29 cellular contexts compared by ENCODE assay signal in genomic region chr15:70273808-70274207, GRCh38.
"Had no signal": no experiment of that assay in that cellular context is flagged by ENCODE, and none has a peak within 500 bp of the region (broad histone marks: within the 10 kb centered on the region; RNA-seq: fewer than 3 reads in every experiment).

No MANE protein-coding gene starts in this region.

- ATAC-seq: left lung, mucosa of descending colon, pancreas, SK-N-SH treated with all-trans-retinoic acid at 6 μM for 48 hours, T-helper 17 cell had no signal

- H3K36me3 ChIP-seq: breast epithelium, esophagus squamous epithelium, left lung, pancreas, prostate gland, sigmoid colon, transverse colon, WERI-Rb-1 had no signal

- H3K27ac Mint-ChIP-seq: activated T-helper 2 cell treated with anti-CD3 and anti-CD28 coated beads, Interferon-gamma antibody, Interleukin-2, Interleukin-4, amounts not matched to agents 10 μg/mL and 5 μg/mL and 100 μg/mL, durations not matched to agents 14 hours and 24 hours and 36 hours; nephron progenitor cell; stimulated activated naive B cell treated with anti-CD40 and anti-IgM and Interleukin-4, amounts not matched to agents 10 μg/mL and 1 μg/mL and 100 μg/mL, for 72 hours; T-helper 17 cell had no signal

- H3K27ac ChIP-seq: breast epithelium, epithelial cell of prostate, esophagus squamous epithelium, left lung, pancreas, prostate gland, sigmoid colon, testis, transverse colon, WERI-Rb-1 had no signal

- DNase-seq: activated CD4-positive, alpha-beta T cell treated with anti-CD3 and anti-CD28 coated beads for 48 hours; activated CD4-positive, alpha-beta T cell treated with anti-CD3 and anti-CD28 coated beads, Interleukin-2, amount 50 U/mL, for 48 hours; activated CD8-positive, alpha-beta memory T cell treated with anti-CD3 and anti-CD28 coated beads for 24 hours; central memory CD4-positive, alpha-beta T cell; esophagus squamous epithelium; foreskin melanocyte; mucosa of descending colon; nephron progenitor cell; retina; stimulated activated CD4-positive, alpha-beta T cell treated with anti-CD3 and anti-CD28 coated beads, Interleukin-1b, Interleukin-23, amount 100 ng/mL, for 48 hours; stimulated activated CD4-positive, alpha-beta T cell treated with anti-CD3 and anti-CD28 coated beads, Interleukin-4, amount 100 ng/mL, for 4 hours; stimulated activated CD8-positive, alpha-beta memory T cell treated with anti-CD3 and anti-CD28 coated beads, Interleukin-4, amount 100 ng/mL, for 48 hours; stimulated activated naive B cell treated with anti-CD40 and anti-IgM and Interleukin-4, amounts not matched to agents 10 μg/mL and 1 μg/mL and 100 μg/mL, for 72 hours; T-helper 17 cell; T1000; testis; transverse colon; WERI-Rb-1 had no signal

- H3K4me3 Mint-ChIP-seq: dendritic cell treated with granulocyte-macrophage colony-stimulating factor and Interleukin-4, amounts not matched to agents 40 ng/mL and 50 ng/mL, for 4 days; nephron progenitor cell; stimulated activated naive B cell treated with anti-CD40 and anti-IgM and Interleukin-4, amounts not matched to agents 10 μg/mL and 1 μg/mL and 100 μg/mL, for 72 hours; T-helper 17 cell had no signal

- H3K9me3 ChIP-seq: breast epithelium, esophagus squamous epithelium, left lung, mucosa of descending colon, pancreas, prostate gland, sigmoid colon, testis, transverse colon had no signal

- H3K4me2 ChIP-seq: smooth muscle cell had no signal

- H3K4me3 ChIP-seq: breast epithelium, esophagus squamous epithelium, left lung, lung, mucosa of descending colon, pancreas, prostate gland, sigmoid colon, smooth muscle cell, testis, transverse colon had no signal

- H3K9me3 Mint-ChIP-seq: activated T-helper 2 cell treated with anti-CD3 and anti-CD28 coated beads, Interferon-gamma antibody, Interleukin-2, Interleukin-4, amounts not matched to agents 10 μg/mL and 5 μg/mL and 100 μg/mL, durations not matched to agents 14 hours and 24 hours and 36 hours; dendritic cell treated with granulocyte-macrophage colony-stimulating factor and Interleukin-4, amounts not matched to agents 40 ng/mL and 50 ng/mL, for 4 days; nephron progenitor cell; stimulated activated naive B cell treated with anti-CD40 and anti-IgM and Interleukin-4, amounts not matched to agents 10 μg/mL and 1 μg/mL and 100 μg/mL, for 72 hours had no signal

- H3K36me3 Mint-ChIP-seq: stimulated activated naive B cell treated with anti-CD40 and anti-IgM and Interleukin-4, amounts not matched to agents 10 μg/mL and 1 μg/mL and 100 μg/mL, for 72 hours had no signal

- H3K27me3 ChIP-seq: breast epithelium, left lung, pancreas, sigmoid colon, testis, transverse colon had no signal

- H3K4me1 ChIP-seq: pancreas, prostate gland had no signal
